In the genomic region with DNA sequence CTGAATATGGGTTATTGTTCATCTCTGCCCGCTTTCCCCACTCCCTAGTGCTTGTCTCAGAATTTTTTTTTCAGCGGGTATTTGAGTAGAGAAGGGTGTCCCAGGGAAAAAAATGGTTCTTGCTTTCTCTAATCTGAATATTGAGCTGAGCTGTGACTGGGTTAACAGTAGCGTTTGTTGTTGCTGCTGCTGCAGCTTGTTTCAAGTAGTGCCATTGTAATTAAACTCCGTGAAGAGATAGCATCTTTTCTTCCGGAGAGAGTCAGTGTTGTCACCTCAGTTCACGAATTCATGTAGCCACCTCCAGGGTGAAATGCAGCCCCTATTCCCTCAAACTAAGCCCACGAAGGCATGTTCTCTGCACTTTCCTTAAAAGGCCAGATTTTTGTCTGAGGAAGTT, we compare ENCODE assay signal across 8 cellular contexts. TPM values are rescaled to one million over a fixed set of nuclear protein-coding genes. Genes with fewer than 3 reads are reported as not detected.
DNase-seq lines count a peak whose midpoint lies in the region; ATAC-seq, FAIRE-seq and TF ChIP-seq lines count a peak whose summit lies in the region.

No MANE protein-coding gene starts in this region.

- H3K4me2 ChIP-seq in A549 = peak overlapping the region; percentile 86

- peak overlapping the region; percentile 86 for H3K4me3 Mint-ChIP-seq in activated CD4-positive, alpha-beta memory T cell treated with anti-CD3 and anti-CD28 coated beads for 36 hours
- peak overlapping the region; percentile 96 for H3K4me3 Mint-ChIP-seq in glutamatergic neuron (ENCODE audit: unreplicated experiment)
- peak overlapping the region; percentile 89 for H3K4me3 Mint-ChIP-seq in stimulated activated effector memory CD8-positive, alpha-beta T cell treated with anti-CD3 and anti-CD28 coated beads, Interleukin-12 subunit alpha, Interleukin-12 subunit beta, amount 100 ng/mL, for 72 hours

- no peaks in the 10 kb centered on the region for H3K27me3 Mint-ChIP-seq in activated CD4-positive, alpha-beta memory T cell treated with anti-CD3 and anti-CD28 coated beads for 36 hours
- H3K27me3 Mint-ChIP-seq in glutamatergic neuron (ENCODE audit: unreplicated experiment) = peaks cover 4% of the 10 kb centered on the region

- H3K9me3 ChIP-seq in A549 = no peaks in the 10 kb centered on the region

- H3K27ac Mint-ChIP-seq in activated CD4-positive, alpha-beta memory T cell treated with anti-CD3 and anti-CD28 coated beads for 36 hours = peak overlapping the region; percentile 99
- peak overlapping the region; percentile 89 for H3K27ac Mint-ChIP-seq in glutamatergic neuron (ENCODE audit: unreplicated experiment)
- peak overlapping the region; percentile 84 for H3K27ac Mint-ChIP-seq in stimulated activated effector memory CD8-positive, alpha-beta T cell treated with anti-CD3 and anti-CD28 coated beads, Interleukin-12 subunit alpha, Interleukin-12 subunit beta, amount 100 ng/mL, for 72 hours

- H3K27ac ChIP-seq in A549 = peak overlapping the region; percentile 94 to 98

- H3K9me3 Mint-ChIP-seq in activated CD4-positive, alpha-beta memory T cell treated with anti-CD3 and anti-CD28 coated beads for 36 hours = peaks cover 6% of the 10 kb centered on the region
- H3K9me3 Mint-ChIP-seq in glutamatergic neuron (ENCODE audit: unreplicated experiment) = peaks cover 5% of the 10 kb centered on the region
- H3K9me3 Mint-ChIP-seq in stimulated activated effector memory CD8-positive, alpha-beta T cell treated with anti-CD3 and anti-CD28 coated beads, Interleukin-12 subunit alpha, Interleukin-12 subunit beta, amount 100 ng/mL, for 72 hours = no peaks in the 10 kb centered on the region

- WGBS in A549 (ENCODE audit: missing lambda C conversion rate) = 49% methylated on average over 7 of the region's 7 CpGs

- intact Hi-C loops in activated CD4-positive, alpha-beta memory T cell treated with anti-CD3 and anti-CD28 coated beads for 36 hours (cut with micrococcal nuclease) = loop anchor here (2.0 to 10.0 kb wide), 4 partner anchors 84 to 490 kb away; a partner anchor contains a TSS

- TF ChIP-seq CTCF in A549 (IDR thresholded peaks at IDR 0.05) (no peak), glutamatergic neuron (IDR thresholded peaks at IDR 0.05; ENCODE audit: partially characterized antibody, unreplicated experiment) (no peak), GM10266 (IDR thresholded peaks at IDR 0.05; ENCODE audit: control insufficient read depth, insufficient read depth, low read depth, missing control alignments) (no peak)

- CTCF ChIA-PET in A549 (lab: Yijun Ruan, JAX) = interaction anchor here (0.8 to 3.4 kb wide), 10 partner anchors 12 to 87 kb away, joined by 3 to 11 read pairs (median 4); no protein-coding TSS in a partner anchor
- CTCF ChIA-PET in activated CD4-positive, alpha-beta memory T cell treated with anti-CD3 and anti-CD28 coated beads for 36 hours (lab: Charles Lee) = interaction anchor here (0.6 to 3.0 kb wide), 10 partner anchors 16 to 84 kb away, joined by 3 to 25 read pairs (median 4); no protein-coding TSS in a partner anchor

- DNase-seq in A549 (ENCODE audit: low read depth in 1 of 2, low spot score in 1 of 2) = no peak
- no peak for DNase-seq in GM19239 (ENCODE audit: insufficient read length, low spot score)
- peak; percentile 41 for DNase-seq in activated CD4-positive, alpha-beta memory T cell treated with anti-CD3 and anti-CD28 coated beads for 36 hours
- no peak for DNase-seq in glutamatergic neuron
- DNase-seq in stimulated activated effector memory CD8-positive, alpha-beta T cell treated with anti-CD3 and anti-CD28 coated beads, Interleukin-12 subunit alpha, Interleukin-12 subunit beta, amount 100 ng/mL, for 72 hours (ENCODE audit: low spot score in 2 of 2) = no peak
- no peak for DNase-seq in HPDE6-E6E7 (ENCODE audit: extremely low spot score)
- no peak for DNase-seq in GM10266 (ENCODE audit: extremely low spot score)

- peaks cover 45% of the 10 kb centered on the region for H3K4me1 Mint-ChIP-seq in activated CD4-positive, alpha-beta memory T cell treated with anti-CD3 and anti-CD28 coated beads for 36 hours (ENCODE audit: low read depth)
- H3K4me1 Mint-ChIP-seq in glutamatergic neuron (ENCODE audit: low read depth, unreplicated experiment) = peaks cover 14% of the 10 kb centered on the region
- peaks cover 48% of the 10 kb centered on the region for H3K4me1 Mint-ChIP-seq in stimulated activated effector memory CD8-positive, alpha-beta T cell treated with anti-CD3 and anti-CD28 coated beads, Interleukin-12 subunit alpha, Interleukin-12 subunit beta, amount 100 ng/mL, for 72 hours

- no peak for ATAC-seq in A549
- no peak for ATAC-seq in stimulated activated effector memory CD8-positive, alpha-beta T cell treated with anti-CD3 and anti-CD28 coated beads, Interleukin-12 subunit alpha, Interleukin-12 subunit beta, amount 100 ng/mL, for 72 hours
- ATAC-seq in HG02798 (IDR thresholded peaks at IDR 0.05; ENCODE audit: poor library complexity, unreplicated experiment) = no peak

- peaks cover 38% of the 10 kb centered on the region for H3K4me1 ChIP-seq in A549

- H3K36me3 Mint-ChIP-seq in activated CD4-positive, alpha-beta memory T cell treated with anti-CD3 and anti-CD28 coated beads for 36 hours = peaks cover 21% of the 10 kb centered on the region
- H3K36me3 Mint-ChIP-seq in glutamatergic neuron (ENCODE audit: unreplicated experiment) = no peaks in the 10 kb centered on the region
- peaks cover 47% of the 10 kb centered on the region for H3K36me3 Mint-ChIP-seq in stimulated activated effector memory CD8-positive, alpha-beta T cell treated with anti-CD3 and anti-CD28 coated beads, Interleukin-12 subunit alpha, Interleukin-12 subunit beta, amount 100 ng/mL, for 72 hours

- TF ChIP-seq RAD21 in A549 (conservative IDR thresholded peaks at IDR 0.05 in 1 of 2, IDR thresholded peaks at IDR 0.05 in 1 of 2) = no peak

- no peak for TF ChIP-seq EP300 in A549 (IDR thresholded peaks at IDR 0.05)

- H3K4me3 ChIP-seq in A549 = peak overlapping the region; percentile 88

- TF ChIP-seq POLR2A in A549 (IDR thresholded peaks at IDR 0.05; ENCODE audit: low read length) = no peak

- FAIRE-seq in A549 (lab: Jason Lieb, UNC) (no peak), GM19239 (lab: Jason Lieb, UNC) (peak; percentile 80)

- POLR2A ChIA-PET in A549 (lab: Yijun Ruan, JAX) = interaction anchor here (1.3 kb wide), 2 partner anchors 50 to 52 kb away, joined by 3 read pairs; no protein-coding TSS in a partner anchor
- POLR2A ChIA-PET in activated CD4-positive, alpha-beta memory T cell treated with anti-CD3 and anti-CD28 coated beads for 36 hours (lab: Charles Lee) = interaction anchor here (0.6 to 3.6 kb wide), 10 partner anchors 17 to 208 kb away, joined by 3 to 11 read pairs (median 4); a partner anchor contains a TSS

TF ChIP-seq in A549, 52 proteins besides CTCF, POLR2A, EP300 and RAD21:
- TF ChIP-seq, protein P1, sequence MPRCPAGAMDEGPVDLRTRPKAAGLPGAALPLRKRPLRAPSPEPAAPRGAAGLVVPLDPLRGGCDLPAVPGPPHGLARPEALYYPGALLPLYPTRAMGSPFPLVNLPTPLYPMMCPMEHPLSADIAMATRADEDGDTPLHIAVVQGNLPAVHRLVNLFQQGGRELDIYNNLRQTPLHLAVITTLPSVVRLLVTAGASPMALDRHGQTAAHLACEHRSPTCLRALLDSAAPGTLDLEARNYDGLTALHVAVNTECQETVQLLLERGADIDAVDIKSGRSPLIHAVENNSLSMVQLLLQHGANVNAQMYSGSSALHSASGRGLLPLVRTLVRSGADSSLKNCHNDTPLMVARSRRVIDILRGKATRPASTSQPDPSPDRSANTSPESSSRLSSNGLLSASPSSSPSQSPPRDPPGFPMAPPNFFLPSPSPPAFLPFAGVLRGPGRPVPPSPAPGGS (IDR thresholded peaks at IDR 0.05) = no peak
- TF ChIP-seq, protein P2, sequence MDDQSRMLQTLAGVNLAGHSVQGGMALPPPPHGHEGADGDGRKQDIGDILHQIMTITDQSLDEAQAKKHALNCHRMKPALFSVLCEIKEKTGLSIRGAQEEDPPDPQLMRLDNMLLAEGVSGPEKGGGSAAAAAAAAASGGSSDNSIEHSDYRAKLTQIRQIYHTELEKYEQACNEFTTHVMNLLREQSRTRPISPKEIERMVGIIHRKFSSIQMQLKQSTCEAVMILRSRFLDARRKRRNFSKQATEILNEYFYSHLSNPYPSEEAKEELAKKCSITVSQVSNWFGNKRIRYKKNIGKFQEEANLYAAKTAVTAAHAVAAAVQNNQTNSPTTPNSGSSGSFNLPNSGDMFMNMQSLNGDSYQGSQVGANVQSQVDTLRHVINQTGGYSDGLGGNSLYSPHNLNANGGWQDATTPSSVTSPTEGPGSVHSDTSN (IDR thresholded peaks at IDR 0.05) = no peak
- TF ChIP-seq EHF (CRISPR knock-in tag; IDR thresholded peaks at IDR 0.05) (no peak), BHLHE40 (IDR thresholded peaks at IDR 0.05; ENCODE audit: low read depth, low read length) (no peak), CHD4 (IDR thresholded peaks at IDR 0.05; ENCODE audit: borderline replicate concordance) (no peak)
- TF ChIP-seq, protein P3, sequence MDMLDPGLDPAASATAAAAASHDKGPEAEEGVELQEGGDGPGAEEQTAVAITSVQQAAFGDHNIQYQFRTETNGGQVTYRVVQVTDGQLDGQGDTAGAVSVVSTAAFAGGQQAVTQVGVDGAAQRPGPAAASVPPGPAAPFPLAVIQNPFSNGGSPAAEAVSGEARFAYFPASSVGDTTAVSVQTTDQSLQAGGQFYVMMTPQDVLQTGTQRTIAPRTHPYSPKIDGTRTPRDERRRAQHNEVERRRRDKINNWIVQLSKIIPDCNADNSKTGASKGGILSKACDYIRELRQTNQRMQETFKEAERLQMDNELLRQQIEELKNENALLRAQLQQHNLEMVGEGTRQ (IDR thresholded peaks at IDR 0.05) = no peak
- TF ChIP-seq, protein P4, sequence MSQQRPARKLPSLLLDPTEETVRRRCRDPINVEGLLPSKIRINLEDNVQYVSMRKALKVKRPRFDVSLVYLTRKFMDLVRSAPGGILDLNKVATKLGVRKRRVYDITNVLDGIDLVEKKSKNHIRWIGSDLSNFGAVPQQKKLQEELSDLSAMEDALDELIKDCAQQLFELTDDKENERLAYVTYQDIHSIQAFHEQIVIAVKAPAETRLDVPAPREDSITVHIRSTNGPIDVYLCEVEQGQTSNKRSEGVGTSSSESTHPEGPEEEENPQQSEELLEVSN (IDR thresholded peaks at IDR 0.05; ENCODE audit: borderline replicate concordance, low read depth) = no peak; the same call in 1 of the 2 replicates

RNA-seq across cellular contexts. Expression of a gene that starts 1.5 kb away (rescaled TPM):
- polyA plus RNA-seq in A549 (2011; rRNA removed) (25.7 and 26.9 TPM in 2 replicates), A549 (2017; fragmentation: RNase III; extraction: RNeasy Plus Mini Kit Qiagen cat#74134 plus additional on column Dnase treatment) (15.9 to 19.3 TPM (median 15.9 TPM) in 3 replicates)
- polyA plus RNA-seq in A549 (2012; cell fraction: cytosol; rRNA removed) = 8.6 and 12.2 TPM in 2 replicates
- 11.6 and 12.6 TPM in 2 replicates for polyA plus RNA-seq in A549 (2012; cell fraction: nucleus; rRNA removed)
- 29.7 and 39.7 TPM in 2 replicates for polyA minus RNA-seq in A549 (2011; rRNA and poly(A)+ RNA removed)
- 10 to 100 TPM; 95.2 to 99.3 TPM for total RNA-seq in activated CD4-positive, alpha-beta memory T cell treated with anti-CD3 and anti-CD28 coated beads for 36 hours
- total RNA-seq in glutamatergic neuron (ENCODE audit: unreplicated experiment) = 68.2 TPM
